In genomic region chrX:21798677-21799219, GRCh38 we compare ENCODE assay signal across 8 cellular contexts. TPM values are rescaled to one million over a fixed set of nuclear protein-coding genes. Genes with fewer than 3 reads are reported as not detected.
A peak's percentile ranks its signal among the peaks of the same experiment; 100 is the strongest.
DNase-seq lines count a peak whose midpoint lies in the region; ATAC-seq and TF ChIP-seq lines count a peak whose summit lies in the region.

No MANE protein-coding gene starts in this region.

- no peak overlapping the region for H2BK12ac ChIP-seq in mesenchymal stem cell (ENCODE audit: low read length in 2 of 2)

- no peaks in the 10 kb centered on the region for H3K27me3 ChIP-seq in mesenchymal stem cell (ENCODE audit: control insufficient read depth in 1 of 2, insufficient read depth in 1 of 2, low read length in 2 of 2)

- POLR2A ChIA-PET in activated CD4-positive, alpha-beta memory T cell treated with anti-CD3 and anti-CD28 coated beads for 36 hours (lab: Charles Lee): no interaction called here

- no peak overlapping the region for H2BK5ac ChIP-seq in mesenchymal stem cell (ENCODE audit: low read depth, low read length, poor library complexity, severe bottlenecking)

- no peak overlapping the region for H3K4ac ChIP-seq in mesenchymal stem cell (ENCODE audit: low read depth in 1 of 2, low read length in 2 of 2)

- peak overlapping the region; percentile 73 for H3K27ac ChIP-seq in mesenchymal stem cell (ENCODE audit: low read length, poor library complexity, severe bottlenecking)

- H3K18ac ChIP-seq in mesenchymal stem cell (ENCODE audit: low read depth in 1 of 2, low read length in 2 of 2): no peak overlapping the region

- no peaks in the 10 kb centered on the region for H3K36me3 Mint-ChIP-seq in activated CD4-positive, alpha-beta memory T cell treated with anti-CD3 and anti-CD28 coated beads for 36 hours

- no peak overlapping the region for H2BK120ac ChIP-seq in mesenchymal stem cell (ENCODE audit: low read depth, low read length)

- H4K8ac ChIP-seq in mesenchymal stem cell (ENCODE audit: low read length): no peak overlapping the region

- no peak overlapping the region for H3K4me3 ChIP-seq in mesenchymal stem cell (ENCODE audit: insufficient read depth in 1 of 2, low read depth in 1 of 2, low read length in 2 of 2)

- H3K27me3 Mint-ChIP-seq in activated CD4-positive, alpha-beta memory T cell treated with anti-CD3 and anti-CD28 coated beads for 36 hours: no peaks in the 10 kb centered on the region

- H3K23ac ChIP-seq in mesenchymal stem cell (ENCODE audit: low read length in 2 of 2): no peak overlapping the region

- H3K36me3 ChIP-seq in mesenchymal stem cell (ENCODE audit: control insufficient read depth in 1 of 2, insufficient read depth in 2 of 2, low read depth in 1 of 2, low read length in 2 of 2): no peaks in the 10 kb centered on the region

- H3K9me3 Mint-ChIP-seq in activated CD4-positive, alpha-beta memory T cell treated with anti-CD3 and anti-CD28 coated beads for 36 hours: no peaks in the 10 kb centered on the region

- H3K4me3 Mint-ChIP-seq in activated CD4-positive, alpha-beta memory T cell treated with anti-CD3 and anti-CD28 coated beads for 36 hours: no peak overlapping the region

- H3K4me2 ChIP-seq in mesenchymal stem cell (ENCODE audit: low read length, poor library complexity, severe bottlenecking): no peak overlapping the region

- no peaks in the 10 kb centered on the region for H3K79me1 ChIP-seq in mesenchymal stem cell (replicated peaks; ENCODE audit: low read length, poor library complexity, severe bottlenecking)

- DNase-seq in HPDE6-E6E7 (ENCODE audit: extremely low spot score) (peak; percentile 52), mesenchymal stem cell (peak; percentile 59), SKM-1 treated with dmso at 0.1 percent for 144 hours (lab: John Stamatoyannopoulos, UW; ENCODE audit: unreplicated experiment) (no peak), NCI-H526 treated with DMSO at 0.1 percent for 48 hours (lab: John Stamatoyannopoulos, UW) (no peak)
- DNase-seq in activated CD4-positive, alpha-beta memory T cell treated with anti-CD3 and anti-CD28 coated beads for 36 hours: no peak

- no peak overlapping the region for H3K14ac ChIP-seq in mesenchymal stem cell (ENCODE audit: low read length in 2 of 2)

- H3K9ac ChIP-seq in mesenchymal stem cell (ENCODE audit: low read length): no peak overlapping the region

- no peaks in the 10 kb centered on the region for H3K9me3 ChIP-seq in mesenchymal stem cell (ENCODE audit: control insufficient read depth, low read length)

- H4K91ac ChIP-seq in mesenchymal stem cell (ENCODE audit: low read length): no peak overlapping the region

- H2AK5ac ChIP-seq in mesenchymal stem cell (ENCODE audit: low read length, severe bottlenecking): no peak overlapping the region

- H2AFZ ChIP-seq in mesenchymal stem cell (ENCODE audit: low read depth, low read length): no peak overlapping the region

- H3K4me1 Mint-ChIP-seq in activated CD4-positive, alpha-beta memory T cell treated with anti-CD3 and anti-CD28 coated beads for 36 hours (ENCODE audit: low read depth): no peaks in the 10 kb centered on the region

- CTCF ChIA-PET in activated CD4-positive, alpha-beta memory T cell treated with anti-CD3 and anti-CD28 coated beads for 36 hours (lab: Charles Lee): no interaction called here

- H3K27ac Mint-ChIP-seq in activated CD4-positive, alpha-beta memory T cell treated with anti-CD3 and anti-CD28 coated beads for 36 hours: no peak overlapping the region

- ATAC-seq in GM18517 (IDR thresholded peaks at IDR 0.05; ENCODE audit: unreplicated experiment): peak; percentile 84
- peak; percentile 68; the same call in 2 of the 3 replicates for ATAC-seq in SK-N-SH treated with all-trans-retinoic acid at 6 μM for 48 hours
- no peak for ATAC-seq in GM21381 (IDR thresholded peaks at IDR 0.05; ENCODE audit: unreplicated experiment)

- H3K4me1 ChIP-seq in mesenchymal stem cell (ENCODE audit: control insufficient read depth, insufficient read depth, low read depth, low read length): peaks cover 2% of the 10 kb centered on the region

- 68% methylated on average over 4 of the region's 6 CpGs for WGBS in mesenchymal stem cell

- intact Hi-C loops in activated CD4-positive, alpha-beta memory T cell treated with anti-CD3 and anti-CD28 coated beads for 36 hours (cut with micrococcal nuclease): no loop called here

- H2BK15ac ChIP-seq in mesenchymal stem cell (ENCODE audit: low read depth, poor library complexity, severe bottlenecking): no peak overlapping the region

TF ChIP-seq in SK-N-SH treated with all-trans-retinoic acid at 6 μM for 48 hours, 23 proteins besides CTCF, POLR2A, EP300 and RAD21:
- TF ChIP-seq CREB5 (CRISPR knock-in tag; IDR thresholded peaks at IDR 0.05; ENCODE audit: low read depth) (no peak), ISL1 (CRISPR knock-in tag; IDR thresholded peaks at IDR 0.05) (0 out of 2 replicates have a peak, but pooled peaks have one; percentile 33), ESRRG (CRISPR knock-in tag; IDR thresholded peaks at IDR 0.05) (no peak), ZC3H10 (CRISPR knock-in tag; IDR thresholded peaks at IDR 0.05) (no peak), ZFP30 (CRISPR knock-in tag; IDR thresholded peaks at IDR 0.05) (no peak), OSR1 (CRISPR knock-in tag; IDR thresholded peaks at IDR 0.05) (no peak)
- TF ChIP-seq, protein P1, sequence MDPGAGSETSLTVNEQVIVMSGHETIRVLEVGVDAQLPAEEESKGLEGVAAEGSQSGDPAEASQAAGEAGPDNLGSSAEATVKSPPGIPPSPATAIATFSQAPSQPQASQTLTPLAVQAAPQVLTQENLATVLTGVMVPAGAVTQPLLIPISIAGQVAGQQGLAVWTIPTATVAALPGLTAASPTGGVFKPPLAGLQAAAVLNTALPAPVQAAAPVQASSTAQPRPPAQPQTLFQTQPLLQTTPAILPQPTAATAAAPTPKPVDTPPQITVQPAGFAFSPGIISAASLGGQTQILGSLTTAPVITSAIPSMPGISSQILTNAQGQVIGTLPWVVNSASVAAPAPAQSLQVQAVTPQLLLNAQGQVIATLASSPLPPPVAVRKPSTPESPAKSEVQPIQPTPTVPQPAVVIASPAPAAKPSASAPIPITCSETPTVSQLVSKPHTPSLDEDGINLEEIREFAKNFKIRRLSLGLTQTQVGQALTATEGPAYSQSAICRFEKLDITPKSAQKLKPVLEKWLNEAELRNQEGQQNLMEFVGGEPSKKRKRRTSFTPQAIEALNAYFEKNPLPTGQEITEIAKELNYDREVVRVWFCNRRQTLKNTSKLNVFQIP (CRISPR knock-in tag; IDR thresholded peaks at IDR 0.05; ENCODE audit: borderline replicate concordance, low read depth): no peak

RNA-seq across cellular contexts. Expression of gene MBTPS2, which starts 40.7 kb away (rescaled TPM):
- polyA plus RNA-seq in mesenchymal stem cell (2013, experiment 1 of 2): 15.2 TPM
- 15.6 TPM for polyA plus RNA-seq in mesenchymal stem cell (2013, experiment 2 of 2)
- 1 to 10 TPM; 5.1 to 6.5 TPM for total RNA-seq in activated CD4-positive, alpha-beta memory T cell treated with anti-CD3 and anti-CD28 coated beads for 36 hours

RNA-seq across cellular contexts. Expression of gene SMPX, which starts 40.8 kb away (rescaled TPM):
- not detected for polyA plus RNA-seq in mesenchymal stem cell (2013, experiment 1 of 2)
- polyA plus RNA-seq in mesenchymal stem cell (2013, experiment 2 of 2): not detected
- not detected for total RNA-seq in activated CD4-positive, alpha-beta memory T cell treated with anti-CD3 and anti-CD28 coated beads for 36 hours

RNA-seq across cellular contexts. Expression of gene YY2, which starts 57.0 kb away (rescaled TPM):
- polyA plus RNA-seq in mesenchymal stem cell (2013, experiment 1 of 2): 1.6 TPM
- polyA plus RNA-seq in mesenchymal stem cell (2013, experiment 2 of 2): 1.6 TPM
- under 1 TPM; 0.75 to 0.78 TPM for total RNA-seq in activated CD4-positive, alpha-beta memory T cell treated with anti-CD3 and anti-CD28 coated beads for 36 hours

Comparison
In these comparisons a context has a peak if more than half of its experiments do, and no peak if none do; other contexts are left out.
1. DNase-seq: peak in HPDE6-E6E7 (single experiment) and mesenchymal stem cell (single experiment); none in SKM-1 treated with dmso at 0.1 percent for 144 hours (single experiment), NCI-H526 treated with DMSO at 0.1 percent for 48 hours (single experiment) and activated CD4-positive, alpha-beta memory T cell treated with anti-CD3 and anti-CD28 coated beads for 36 hours (single experiment).